19 cellular contexts compared by ENCODE assay signal in the genomic region with DNA sequence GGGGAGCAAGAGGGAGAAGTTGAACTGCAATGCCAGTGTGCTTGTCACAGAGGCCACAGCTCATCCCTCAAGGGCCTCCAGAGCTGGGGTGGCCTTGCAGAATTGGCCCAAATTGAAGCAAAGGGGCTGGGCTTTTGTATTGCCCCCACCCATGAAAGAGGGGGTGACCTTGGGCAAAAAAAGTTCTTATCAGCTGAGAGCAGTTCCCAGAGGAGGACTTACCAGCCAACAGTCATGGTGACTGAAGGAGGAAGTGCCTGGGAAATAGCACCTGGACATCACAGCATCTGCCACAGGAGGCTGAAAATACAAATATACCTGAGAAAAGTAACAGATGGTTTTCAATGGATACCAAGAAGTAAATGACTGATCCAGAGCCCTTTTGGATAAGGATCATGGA.
DNase-seq lines count a peak whose midpoint lies in the region; ATAC-seq, FAIRE-seq and TF ChIP-seq lines count a peak whose summit lies in the region.
"Had no signal": no experiment of that assay in that cellular context is flagged by ENCODE, and none has a peak within 500 bp of the region (broad histone marks: within the 10 kb centered on the region; RNA-seq: fewer than 3 reads in every experiment).

No MANE protein-coding gene starts in this region.

- H3K9me3 ChIP-seq in body of pancreas (no peaks in the 10 kb centered on the region), pancreas (no peaks in the 10 kb centered on the region), smooth muscle cell (replicated peaks; ENCODE audit: low read depth) (no peaks in the 10 kb centered on the region)
- H3K9me3 ChIP-seq: MG63, Peyer's patch had no signal

- TF ChIP-seq CTCF in CD14-positive monocyte (IDR thresholded peaks at IDR 0.05), result no peak
- no peak for TF ChIP-seq CTCF in body of pancreas (IDR thresholded peaks at IDR 0.05)
- no peak for TF ChIP-seq CTCF in pancreas (IDR thresholded peaks at IDR 0.05)
- TF ChIP-seq CTCF in smooth muscle cell (IDR thresholded peaks at IDR 0.05; ENCODE audit: borderline replicate concordance, insufficient read depth, poor library complexity, severe bottlenecking), result no peak

- no peak overlapping the region for H3K9ac ChIP-seq in smooth muscle cell (ENCODE audit: low read depth)

- H3K9me3 Mint-ChIP-seq in CD14-positive monocyte, result peaks cover 0 to 21% (median 13%) of the 10 kb centered on the region in 7 donors
- H3K9me3 Mint-ChIP-seq: CD8-positive, alpha-beta memory T cell had no signal

- H3K27ac ChIP-seq in body of pancreas (peak overlapping the region; percentile 46 to 78 (median 71)), pancreas (peak overlapping the region in 3 of 4 donors; percentile 19 to 44 (median 27)), smooth muscle cell (ENCODE audit: low read depth) (no peak overlapping the region)
- H3K27ac ChIP-seq: Peyer's patch had no signal

- no peak for DNase-seq in CD14-positive monocyte (ENCODE audit: low spot score)
- DNase-seq in DMS53 treated with DMSO at 0.1 percent for 48 hours (lab: John Stamatoyannopoulos, UW; ENCODE audit: unreplicated experiment), result peak; percentile 6
- DNase-seq in body of pancreas, result peak; percentile 71 to 86 (median 78)
- DNase-seq in pancreas, result peak in 4 of 6 donors; percentile 41 to 83 (median 76)
- DNase-seq in NCI-H82 (lab: John Stamatoyannopoulos, UW), result no peak
- no peak for DNase-seq in effector CD4-positive, alpha-beta T cell
- DNase-seq in smooth muscle cell (lab: John Stamatoyannopoulos, UW; ENCODE audit: unreplicated experiment), result no peak
- DNase-seq: CD8-positive, alpha-beta memory T cell; DMS 273 treated with DMSO at 0.1 percent for 48 hours; DND-41; KBM-7; MG63; NCI-H1694; NCI-H2171; SHP77 treated with DMSO at 0.1 percent for 48 hours; T-helper 1 cell had no signal

- no peaks in the 10 kb centered on the region for H3K27me3 ChIP-seq in body of pancreas
- H3K27me3 ChIP-seq in pancreas, result no peaks in the 10 kb centered on the region
- no peaks in the 10 kb centered on the region for H3K27me3 ChIP-seq in smooth muscle cell (ENCODE audit: low read depth)
- H3K27me3 ChIP-seq: MG63, Peyer's patch had no signal

- FAIRE-seq in pancreas (lab: Jason Lieb, UNC), result no peak
- FAIRE-seq: GM12892, H1 had no signal

- TF ChIP-seq POLR2A in body of pancreas (IDR thresholded peaks at IDR 0.05), result no peak

- no peak overlapping the region for H2AFZ ChIP-seq in smooth muscle cell (ENCODE audit: low read depth)

- H3K4me2 ChIP-seq in smooth muscle cell, result no peak overlapping the region

- no peaks in the 10 kb centered on the region for H4K20me1 ChIP-seq in smooth muscle cell (ENCODE audit: low read depth)

- no peaks in the 10 kb centered on the region for H3F3A ChIP-seq in smooth muscle cell (ENCODE audit: low read depth)

- peaks cover 0 to 3% of the 10 kb centered on the region in 2 donors for H3K36me3 Mint-ChIP-seq in CD14-positive monocyte
- H3K36me3 Mint-ChIP-seq: CD8-positive, alpha-beta memory T cell had no signal

- no peak overlapping the region for H3K4me3 ChIP-seq in body of pancreas
- H3K4me3 ChIP-seq in pancreas, result no peak overlapping the region
- no peak overlapping the region for H3K4me3 ChIP-seq in smooth muscle cell
- H3K4me3 ChIP-seq: MG63, Peyer's patch had no signal

- H3K4me1 Mint-ChIP-seq in CD14-positive monocyte, result peaks cover 26% of the 10 kb centered on the region
- H3K4me1 Mint-ChIP-seq: CD8-positive, alpha-beta memory T cell had no signal

- H3K36me3 ChIP-seq in body of pancreas (replicated peaks in 1 of 2; ENCODE audit: insufficient read depth in 1 of 2, low read depth in 2 of 2) (no peaks in the 10 kb centered on the region), pancreas (no peaks in the 10 kb centered on the region), smooth muscle cell (ENCODE audit: low read depth) (no peaks in the 10 kb centered on the region)
- H3K36me3 ChIP-seq: MG63, Peyer's patch had no signal

- intact Hi-C loops in CD14-positive monocyte (cut with micrococcal nuclease), result loop anchor here (10.0 kb wide), 1 partner anchor 81 kb away; no protein-coding TSS in a partner anchor
- intact Hi-C loops in body of pancreas (cut with DNase I), result no loop called here
- intact Hi-C loops in pancreas (cut with DNase I), result no loop called here

- no peaks in the 10 kb centered on the region for H3K79me2 ChIP-seq in smooth muscle cell (ENCODE audit: low read depth)

- H3K4me1 ChIP-seq in body of pancreas, result peaks cover 60% of the 10 kb centered on the region
- peaks cover 0 to 23% (median 9%) of the 10 kb centered on the region in 3 donors for H3K4me1 ChIP-seq in pancreas
- H3K4me1 ChIP-seq in smooth muscle cell (ENCODE audit: low read depth), result no peaks in the 10 kb centered on the region
- H3K4me1 ChIP-seq: Peyer's patch had no signal

- H3K4me3 Mint-ChIP-seq in CD14-positive monocyte, result no peak overlapping the region
- H3K4me3 Mint-ChIP-seq: CD8-positive, alpha-beta memory T cell had no signal

- ATAC-seq in body of pancreas, result peak; percentile 88
- peak; percentile 71 to 89 (median 80) for ATAC-seq in pancreas

- peak overlapping the region; percentile 82 to 94 (median 91) for H3K27ac Mint-ChIP-seq in CD14-positive monocyte
- H3K27ac Mint-ChIP-seq: CD8-positive, alpha-beta memory T cell had no signal

- peaks cover 0 to 7% (median 0%) of the 10 kb centered on the region in 3 donors for H3K27me3 Mint-ChIP-seq in CD14-positive monocyte (ENCODE audit: low read depth in 3 of 3)

Comparison
In these comparisons a context has a peak if more than half of its experiments do, and no peak if none do; other contexts are left out.
1. DNase-seq: peak in DMS53 treated with DMSO at 0.1 percent for 48 hours (single experiment), body of pancreas (4 of 4) and pancreas (4 of 6); none in CD14-positive monocyte (single experiment), NCI-H82 (single experiment), effector CD4-positive, alpha-beta T cell (single experiment) and smooth muscle cell (single experiment).
2. intact Hi-C loops: an anchor here in CD14-positive monocyte (10.0 kb wide); none called in body of pancreas and pancreas.